17 cellular contexts compared by ENCODE assay signal in genomic region chr14:101109981-101110728, GRCh38.
DNase-seq lines count a peak whose midpoint lies in the region; ATAC-seq and TF ChIP-seq lines count a peak whose summit lies in the region.
"Had no signal": no experiment of that assay in that cellular context is flagged by ENCODE, and none has a peak within 500 bp of the region (broad histone marks: within the 10 kb centered on the region; RNA-seq: fewer than 3 reads in every experiment).

No MANE protein-coding gene starts in this region.

- intact Hi-C loops in lower leg skin (cut with DNase I; ENCODE audit: low total_unique reads), result no loop called here

- DNase-seq in COR-L47 (lab: John Stamatoyannopoulos, UW) (peak; percentile 64), LNCaP clone FGC (ENCODE audit: low read depth) (peak; percentile 3), NCI-H774 (lab: John Stamatoyannopoulos, UW) (peak; percentile 33), lower leg skin (ENCODE audit: low spot score in 2 of 2) (peak; percentile 6 to 72), hepatic stellate cell (ENCODE audit: low spot score) (no peak), foreskin melanocyte (no peak), dedifferentiated amniotic fluid mesenchymal stem cell (ENCODE audit: extremely low spot score) (no peak)
- DNase-seq: activated naive CD4-positive, alpha-beta T cell treated with anti-CD3 and anti-CD28 coated beads, Interleukin-2, amount 50 U/mL, for 16 hours; AML-193; hypothalamus; left ventricle myocardium inferior; naive B cell; NCI-H446; PC-9 had no signal

- no peak for TF ChIP-seq POLR2A in lower leg skin (IDR thresholded peaks at IDR 0.05)

- TF ChIP-seq CTCF in LNCaP clone FGC (IDR thresholded peaks at IDR 0.05; ENCODE audit: control insufficient read depth, extremely low read depth, insufficient read depth) (no peak), lower leg skin (IDR thresholded peaks at IDR 0.05) (no peak)

- ATAC-seq in GM19455 (IDR thresholded peaks at IDR 0.05; ENCODE audit: unreplicated experiment), result no peak
- ATAC-seq: T-cell had no signal

- WGBS in lower leg skin, 2 donors, result 88 to 91% methylated on average over 14 to 15 of the region's 15 CpGs

- H3K4me3 ChIP-seq in LNCaP clone FGC (ENCODE audit: low read depth, low read length), result no peak overlapping the region
- no peak overlapping the region for H3K4me3 ChIP-seq in lower leg skin (ENCODE audit: low read depth, poor library complexity, severe bottlenecking)
- H3K4me3 ChIP-seq: dorsolateral prefrontal cortex, left ventricle myocardium inferior, PC-9 had no signal

Comparison
In these comparisons a context has a peak if more than half of its experiments do, and no peak if none do; other contexts are left out.
1. DNase-seq: peak in COR-L47 (single experiment), LNCaP clone FGC (single experiment), NCI-H774 (single experiment) and lower leg skin (2 of 2); none in hepatic stellate cell (single experiment), foreskin melanocyte (single experiment) and dedifferentiated amniotic fluid mesenchymal stem cell (single experiment).